Comparison of ENCODE assay signal across 15 cellular contexts in genomic region chr12:76236640-76237039, GRCh38.
DNase-seq lines count a peak whose midpoint lies in the region; ATAC-seq and TF ChIP-seq lines count a peak whose summit lies in the region.
"Had no signal": no experiment of that assay in that cellular context is flagged by ENCODE, and none has a peak within 500 bp of the region (broad histone marks: within the 10 kb centered on the region; RNA-seq: fewer than 3 reads in every experiment).

No MANE protein-coding gene starts in this region.

- H3K27me3 ChIP-seq in IMR-90 (ENCODE audit: control insufficient read depth, insufficient read depth, low read length) = no peaks in the 10 kb centered on the region
- no peaks in the 10 kb centered on the region for H3K27me3 ChIP-seq in prostate gland (replicated peaks; ENCODE audit: insufficient read depth)
- H3K27me3 ChIP-seq: ovary, SJSA1 had no signal

- no peak overlapping the region for H3K9ac ChIP-seq in IMR-90 (ENCODE audit: low read depth, low read length)

- no peak for TF ChIP-seq POLR2A in IMR-90 (IDR thresholded peaks at IDR 0.05; ENCODE audit: low read depth, low read length)
- TF ChIP-seq POLR2A in prostate gland (IDR thresholded peaks at IDR 0.05) = no peak

- H2AK5ac ChIP-seq in IMR-90 (ENCODE audit: low read depth, low read length) = no peak overlapping the region

- no peak overlapping the region for H2AFZ ChIP-seq in IMR-90 (replicated peaks; ENCODE audit: low read length, poor library complexity)

- CTCF ChIA-PET in IMR-90 (lab: Yijun Ruan, JAX) = interaction anchor here (1.1 kb wide), 1 partner anchor 10 kb away, joined by 3 read pairs; no protein-coding TSS in a partner anchor

- dilution Hi-C loops in IMR-90 (cut with HindIII; ENCODE audit: low sequenced_read_pairs, unreplicated experiment) = no loop called here

- no peak overlapping the region for H2AK9ac ChIP-seq in IMR-90 (replicated peaks; ENCODE audit: low read depth, low read length, poor library complexity)

- intact Hi-C loops in IMR-90 (cut with micrococcal nuclease) (no loop called here), prostate gland (cut with DNase I) (no loop called here)

- H4K8ac ChIP-seq in IMR-90 (ENCODE audit: low read depth in 2 of 2, low read length in 2 of 2) = no peak overlapping the region

- H3K27ac ChIP-seq in IMR-90 (ENCODE audit: insufficient read depth, low read length) (no peak overlapping the region), prostate gland (no peak overlapping the region)
- H3K27ac ChIP-seq: ovary, SJSA1 had no signal

- peak overlapping the region; percentile 37; the same call in 1 of the 2 replicates for H2BK120ac ChIP-seq in IMR-90 (ENCODE audit: low read depth, low read length)

- peaks cover 8% of the 10 kb centered on the region for H3K9me1 ChIP-seq in IMR-90 (ENCODE audit: insufficient read depth, low read length)

- no peak overlapping the region for H3K4ac ChIP-seq in IMR-90 (ENCODE audit: low read depth, low read length)

- no peaks in the 10 kb centered on the region for H4K20me1 ChIP-seq in IMR-90 (ENCODE audit: insufficient read depth, low read length)

- POLR2A ChIA-PET in IMR-90 (lab: Charles Lee; ENCODE audit: unreplicated experiment) = no interaction called here

- H3K4me3 ChIP-seq in IMR-90 (ENCODE audit: insufficient read depth, low read depth, low read length) = no peak overlapping the region
- H3K4me3 ChIP-seq in astrocyte of the spinal cord (ENCODE audit: low read depth, low read length) = no peak overlapping the region
- no peak overlapping the region for H3K4me3 ChIP-seq in prostate gland
- H3K4me3 ChIP-seq: ovary, SJSA1 had no signal

- H3K36me3 ChIP-seq in IMR-90 (ENCODE audit: control insufficient read depth, insufficient read depth, low read length) (no peaks in the 10 kb centered on the region), prostate gland (no peaks in the 10 kb centered on the region)
- H3K36me3 ChIP-seq: ovary, SJSA1 had no signal

- in situ Hi-C loops in Caki2 (cut with HindIII; ENCODE audit: low pct_unique_long_range_greater_than_20kb, low sequenced_read_pairs) (no loop called here), IMR-90 (cut with MboI; ENCODE audit: low sequenced_read_pairs) (no loop called here), astrocyte of the spinal cord (cut with HindIII; ENCODE audit: low sequenced_read_pairs) (no loop called here)

- H4K5ac ChIP-seq in IMR-90 (ENCODE audit: low read depth, low read length) = no peak overlapping the region

- TF ChIP-seq RAD21 in IMR-90 (IDR thresholded peaks at IDR 0.05; ENCODE audit: low read length) = no peak

- H2BK5ac ChIP-seq in IMR-90 (ENCODE audit: low read depth, low read length, poor library complexity, severe bottlenecking) = no peak overlapping the region

- H3K4me1 ChIP-seq in IMR-90 (ENCODE audit: control insufficient read depth, insufficient read depth, low read length) (no peaks in the 10 kb centered on the region; the same call in 1 of the 2 replicates), prostate gland (replicated peaks) (no peaks in the 10 kb centered on the region)

- H3K9me3 ChIP-seq in IMR-90 (ENCODE audit: control insufficient read depth, insufficient read depth, low read length) (peaks cover 3% of the 10 kb centered on the region; the same call in 1 of the 2 replicates), prostate gland (no peaks in the 10 kb centered on the region)
- H3K9me3 ChIP-seq: ovary, SJSA1 had no signal

- H4K91ac ChIP-seq in IMR-90 (ENCODE audit: insufficient read depth, low read depth, low read length) = no peak overlapping the region

- H3K4me2 ChIP-seq in IMR-90 (ENCODE audit: low read depth, low read length) = no peak overlapping the region

- TF ChIP-seq CTCF in IMR-90 (conservative IDR thresholded peaks at IDR 0.05; ENCODE audit: low read depth, low read length) (no peak), astrocyte of the spinal cord (IDR thresholded peaks at IDR 0.05; ENCODE audit: low read depth, low read length) (no peak), prostate gland (IDR thresholded peaks at IDR 0.05) (no peak)

- DNase-seq in Caki2 (ENCODE audit: low read depth) (peak; percentile 55), IMR-90 (peak; percentile 54), astrocyte of the spinal cord (ENCODE audit: low read depth, low spot score) (peak; percentile 25), islet precursor cell (peak; percentile 67), CD1c-positive myeloid dendritic cell (ENCODE audit: extremely low spot score) (no peak), NCI-H2196 treated with DMSO at 0.1 percent for 48 hours (lab: John Stamatoyannopoulos, UW; ENCODE audit: unreplicated experiment) (no peak), prostate gland (ENCODE audit: low spot score) (no peak)
- DNase-seq: activated CD8-positive, alpha-beta T cell treated with anti-CD3 and anti-CD28 coated beads for 36 hours; activated effector memory CD4-positive, alpha-beta T cell treated with Interleukin-2 at 50 U/mL for 16 hours; NCI-H1048; NCI-H2171; NK-92 treated with Interleukin-12 subunit alpha and Interleukin-12 subunit beta, amount 100 ng/mL, for 24 hours; ovary had no signal

- ATAC-seq in IMR-90 (ENCODE audit: low read depth) = no peak
- no peak for ATAC-seq in GM19351 (IDR thresholded peaks at IDR 0.05; ENCODE audit: unreplicated experiment)
- ATAC-seq: activated CD8-positive, alpha-beta T cell treated with anti-CD3 and anti-CD28 coated beads for 36 hours had no signal

- no peak overlapping the region for H3K56ac ChIP-seq in IMR-90 (ENCODE audit: extremely low read depth, insufficient read depth, low read length)

- WGBS in IMR-90 (ENCODE audit: extremely low coverage in 2 of 2, insufficient read length in 1 of 2), 2 experiments = no CpG with 5 or more reads among the region's 7 CpGs
- WGBS in prostate gland = 57% methylated on average over 7 of the region's 7 CpGs

- H3K18ac ChIP-seq in IMR-90 (ENCODE audit: low read depth, low read length) = no peak overlapping the region

- no peak overlapping the region for H2BK15ac ChIP-seq in IMR-90 (ENCODE audit: low read depth, low read length)

- H2BK20ac ChIP-seq in IMR-90 (ENCODE audit: low read depth, low read length) = peak overlapping the region; percentile 61; the same call in 1 of the 2 replicates

- no TSS peak for BruUV-seq in IMR-90 (replicated peaks; lab: Mats Ljungman, UMichigan)

- H3K79me1 ChIP-seq in IMR-90 (ENCODE audit: low read depth in 1 of 2, low read length in 2 of 2) = no peaks in the 10 kb centered on the region

- H3K23ac ChIP-seq in IMR-90 (ENCODE audit: low read depth, low read length) = no peak overlapping the region

- H3K14ac ChIP-seq in IMR-90 (replicated peaks; ENCODE audit: low read depth, low read length) = no peak overlapping the region

TF ChIP-seq in IMR-90, 13 proteins besides CTCF, POLR2A, EP300 and RAD21:
- TF ChIP-seq CEBPB (IDR thresholded peaks at IDR 0.05; ENCODE audit: low read depth, low read length) = no peak
- TF ChIP-seq CHD1 (IDR thresholded peaks at IDR 0.05; ENCODE audit: low read depth, low read length) = no peak
- no peak for TF ChIP-seq NFE2L2 (IDR thresholded peaks at IDR 0.05; ENCODE audit: low read depth, low read length)
- no peak for TF ChIP-seq BHLHE40 (IDR thresholded peaks at IDR 0.05; ENCODE audit: low read depth, low read length)
- no peak for TF ChIP-seq SMC3 (IDR thresholded peaks at IDR 0.05; ENCODE audit: low read depth, low read length)
- no peak for TF ChIP-seq MAFK (IDR thresholded peaks at IDR 0.05; ENCODE audit: low read depth, low read length)
- no peak for TF ChIP-seq MAZ (IDR thresholded peaks at IDR 0.05; ENCODE audit: borderline replicate concordance, low read depth, low read length)
- no peak for TF ChIP-seq RFX5 (IDR thresholded peaks at IDR 0.05; ENCODE audit: low read depth, low read length)
- no peak for TF ChIP-seq FOS (IDR thresholded peaks at IDR 0.05; ENCODE audit: low read depth, low read length)
- TF ChIP-seq ELK1 (IDR thresholded peaks at IDR 0.05; ENCODE audit: borderline replicate concordance, low read depth, low read length) = no peak
- no peak for TF ChIP-seq RCOR1 (IDR thresholded peaks at IDR 0.05; ENCODE audit: insufficient replicate concordance, low read length)
- no peak for TF ChIP-seq USF2 (IDR thresholded peaks at IDR 0.05; ENCODE audit: low read depth, low read length)
- TF ChIP-seq MXI1 (IDR thresholded peaks at IDR 0.05; ENCODE audit: borderline replicate concordance, low read depth, low read length) = no peak

Comparison
In these comparisons a context has a peak if more than half of its experiments do, and no peak if none do; other contexts are left out.
1. DNase-seq: peak in Caki2 (single experiment), IMR-90 (single experiment), astrocyte of the spinal cord (single experiment) and islet precursor cell (single experiment); none in CD1c-positive myeloid dendritic cell (single experiment), NCI-H2196 treated with DMSO at 0.1 percent for 48 hours (single experiment) and prostate gland (single experiment).